26 cellular contexts compared by ENCODE assay signal in genomic region chr9:98931990-98932389, GRCh38. TPM values are rescaled to one million over a fixed set of nuclear protein-coding genes. Genes with fewer than 3 reads are reported as not detected.
"Had no signal": no experiment of that assay in that cellular context is flagged by ENCODE, and none has a peak within 500 bp of the region (broad histone marks: within the 10 kb centered on the region; RNA-seq: fewer than 3 reads in every experiment).

No MANE protein-coding gene starts in this region.

- H3K4me1 ChIP-seq: colonic mucosa, esophagus squamous epithelium, left lung, prostate gland, right atrium auricular region, sigmoid colon, testis, tibial artery had no signal

- H3K36me3 ChIP-seq: colonic mucosa, esophagus squamous epithelium, left lung, prostate gland, right atrium auricular region, sigmoid colon, tibial artery had no signal

- H3K36me3 Mint-ChIP-seq: naive thymus-derived CD4-positive, alpha-beta T cell; stimulated activated effector memory CD8-positive, alpha-beta T cell treated with anti-CD3 and anti-CD28 coated beads, Interleukin-12 subunit alpha, Interleukin-12 subunit beta, amount 100 ng/mL, for 72 hours; type B pancreatic cell had no signal

- H3K27me3 ChIP-seq: colonic mucosa, esophagus squamous epithelium, left lung, right atrium auricular region, sigmoid colon, testis, tibial artery had no signal

- H3K27ac Mint-ChIP-seq: dendritic cell treated with granulocyte-macrophage colony-stimulating factor and Interleukin-4, amounts not matched to agents 40 ng/mL and 50 ng/mL, for 4 days; endodermal cell; naive thymus-derived CD4-positive, alpha-beta T cell; nephron progenitor cell; stimulated activated effector memory CD8-positive, alpha-beta T cell treated with anti-CD3 and anti-CD28 coated beads, Interleukin-12 subunit alpha, Interleukin-12 subunit beta, amount 100 ng/mL, for 72 hours; type B pancreatic cell had no signal

- H3K4me1 Mint-ChIP-seq: naive thymus-derived CD4-positive, alpha-beta T cell; nephron progenitor cell; stimulated activated effector memory CD8-positive, alpha-beta T cell treated with anti-CD3 and anti-CD28 coated beads, Interleukin-12 subunit alpha, Interleukin-12 subunit beta, amount 100 ng/mL, for 72 hours had no signal

- H3K4me3 Mint-ChIP-seq: dendritic cell treated with granulocyte-macrophage colony-stimulating factor and Interleukin-4, amounts not matched to agents 40 ng/mL and 50 ng/mL, for 4 days; endodermal cell; naive thymus-derived CD4-positive, alpha-beta T cell; nephron progenitor cell; stimulated activated effector memory CD8-positive, alpha-beta T cell treated with anti-CD3 and anti-CD28 coated beads, Interleukin-12 subunit alpha, Interleukin-12 subunit beta, amount 100 ng/mL, for 72 hours; type B pancreatic cell had no signal

- H3K4me3 ChIP-seq: colonic mucosa, esophagus squamous epithelium, left lung, prostate gland, right atrium auricular region, sigmoid colon, testis, tibial artery had no signal

- ATAC-seq: left cardiac atrium; left lung; naive thymus-derived CD4-positive, alpha-beta T cell; stimulated activated effector memory CD8-positive, alpha-beta T cell treated with anti-CD3 and anti-CD28 coated beads, Interleukin-12 subunit alpha, Interleukin-12 subunit beta, amount 100 ng/mL, for 72 hours had no signal

- H3K9me3 Mint-ChIP-seq: dendritic cell treated with granulocyte-macrophage colony-stimulating factor and Interleukin-4, amounts not matched to agents 40 ng/mL and 50 ng/mL, for 4 days; endodermal cell; naive thymus-derived CD4-positive, alpha-beta T cell; nephron progenitor cell; stimulated activated effector memory CD8-positive, alpha-beta T cell treated with anti-CD3 and anti-CD28 coated beads, Interleukin-12 subunit alpha, Interleukin-12 subunit beta, amount 100 ng/mL, for 72 hours; type B pancreatic cell had no signal

- DNase-seq: colonic mucosa; effector CD8-positive, alpha-beta T cell; endodermal cell; esophagus squamous epithelium; head of caudate nucleus; left cardiac atrium; left lung; mammary epithelial cell; mesendoderm; midbrain; naive thymus-derived CD4-positive, alpha-beta T cell; nephron progenitor cell; nucleus accumbens; sigmoid colon; stimulated activated CD4-positive, alpha-beta T cell treated with anti-CD3 and anti-CD28 coated beads, Interleukin-2, amount 100 ng/mL, for 24 hours; stimulated activated CD4-positive, alpha-beta T cell treated with anti-CD3 and anti-CD28 coated beads, Interleukin-4, amount 100 ng/mL, for 24 hours; stimulated activated naive CD4-positive, alpha-beta T cell treated with Interleukin-2 at 50 U/mL for 16 hours; substantia nigra; testis; tibial artery had no signal

- H3K9me3 ChIP-seq: colonic mucosa, esophagus squamous epithelium, left lung, prostate gland, right atrium auricular region, sigmoid colon, testis, tibial artery had no signal

- H3K27ac ChIP-seq: colonic mucosa, epithelial cell of prostate, esophagus squamous epithelium, left lung, prostate gland, right atrium auricular region, sigmoid colon, testis, tibial artery had no signal

RNA-seq across cellular contexts. Expression of gene COL15A1, which starts 11.7 kb away (rescaled TPM):
- polyA plus RNA-seq: mammary epithelial cell; naive thymus-derived CD4-positive, alpha-beta T cell had no signal
